ENCODE assay signal across 1 cellular context in genomic region chr14:31270196-31270772, GRCh38.
A peak's percentile ranks its signal among the peaks of the same experiment; 100 is the strongest.
TF ChIP-seq lines count a peak whose summit lies in the region.

No MANE protein-coding gene starts in this region.

TF ChIP-seq in HepG2, 621 proteins besides CTCF, POLR2A, EP300 and RAD21 (continued from another document and continues in another):
- peak; percentile 77 for TF ChIP-seq ZNF687 (CRISPR knock-in tag; IDR thresholded peaks at IDR 0.05)
- TF ChIP-seq ZNF792 (CRISPR knock-in tag; IDR thresholded peaks at IDR 0.05): 0 out of 2 replicates have a peak, but pooled peaks have one; percentile 3
- no peak for TF ChIP-seq ZBTB37 (CRISPR knock-in tag; IDR thresholded peaks at IDR 0.05)
- TF ChIP-seq MXD1 (CRISPR knock-in tag; IDR thresholded peaks at IDR 0.05): peak; percentile 71
- no peak for TF ChIP-seq ATF1 (CRISPR knock-in tag; IDR thresholded peaks at IDR 0.05)
- TF ChIP-seq ZNF17 (CRISPR knock-in tag; IDR thresholded peaks at IDR 0.05): no peak
- no peak for TF ChIP-seq ZNF274 (CRISPR knock-in tag; IDR thresholded peaks at IDR 0.05)
- TF ChIP-seq ZNF607 (CRISPR knock-in tag; IDR thresholded peaks at IDR 0.05; ENCODE audit: borderline replicate concordance): no peak
- no peak for TF ChIP-seq XBP1 (CRISPR knock-in tag; IDR thresholded peaks at IDR 0.05)
- no peak for TF ChIP-seq CREB1 (IDR thresholded peaks at IDR 0.05)
- no peak for TF ChIP-seq CREB1 (CRISPR knock-in tag; IDR thresholded peaks at IDR 0.05)
- TF ChIP-seq RFX3 (CRISPR knock-in tag; IDR thresholded peaks at IDR 0.05): no peak
- TF ChIP-seq RELA (CRISPR knock-in tag; IDR thresholded peaks at IDR 0.05): no peak
- peak; percentile 67 for TF ChIP-seq ZNF644 (CRISPR knock-in tag; IDR thresholded peaks at IDR 0.05; ENCODE audit: low read depth)
- TF ChIP-seq CREB3 (CRISPR knock-in tag; IDR thresholded peaks at IDR 0.05): no peak
- no peak for TF ChIP-seq ZNF512 (CRISPR knock-in tag; IDR thresholded peaks at IDR 0.05)
- TF ChIP-seq ZNF724P (CRISPR knock-in tag; IDR thresholded peaks at IDR 0.05; ENCODE audit: borderline replicate concordance): no peak
- TF ChIP-seq ZFYVE20 (CRISPR knock-in tag; IDR thresholded peaks at IDR 0.05; ENCODE audit: borderline replicate concordance, low read depth): no peak
- no peak for TF ChIP-seq ZNF142 (CRISPR knock-in tag; IDR thresholded peaks at IDR 0.05)
- TF ChIP-seq ZNF460 (CRISPR knock-in tag; IDR thresholded peaks at IDR 0.05; ENCODE audit: borderline replicate concordance): no peak
- no peak for TF ChIP-seq ZNF20 (CRISPR knock-in tag; IDR thresholded peaks at IDR 0.05)
- no peak for TF ChIP-seq ZNF382 (CRISPR knock-in tag; IDR thresholded peaks at IDR 0.05; ENCODE audit: borderline replicate concordance)
- TF ChIP-seq NCOA1 (CRISPR knock-in tag; IDR thresholded peaks at IDR 0.05): peak; percentile 82; the same call in 1 of the 2 replicates
- TF ChIP-seq GMEB2 (CRISPR knock-in tag; IDR thresholded peaks at IDR 0.05; ENCODE audit: low read depth): no peak
- no peak for TF ChIP-seq PHF20 (CRISPR knock-in tag; IDR thresholded peaks at IDR 0.05)
- no peak for TF ChIP-seq SP140L (CRISPR knock-in tag; IDR thresholded peaks at IDR 0.05; ENCODE audit: borderline replicate concordance)
- TF ChIP-seq SNAI1 (CRISPR knock-in tag; IDR thresholded peaks at IDR 0.05; ENCODE audit: borderline replicate concordance): no peak
- TF ChIP-seq KLF16 (CRISPR knock-in tag; IDR thresholded peaks at IDR 0.05): no peak
- TF ChIP-seq CBFB (CRISPR knock-in tag; IDR thresholded peaks at IDR 0.05): 0 out of 2 replicates have a peak, but pooled peaks have one; percentile 34
- TF ChIP-seq ATF7 (IDR thresholded peaks at IDR 0.05): peak; percentile 66
- TF ChIP-seq ATF7 (CRISPR knock-in tag; IDR thresholded peaks at IDR 0.05): peak; percentile 88; the same call in 1 of the 2 replicates
- TF ChIP-seq ZNF513 (CRISPR knock-in tag; conservative IDR thresholded peaks at IDR 0.05): no peak
- TF ChIP-seq RNF219 (CRISPR knock-in tag; IDR thresholded peaks at IDR 0.05): no peak
- no peak for TF ChIP-seq ZNF703 (CRISPR knock-in tag; IDR thresholded peaks at IDR 0.05; ENCODE audit: borderline replicate concordance)
- no peak for TF ChIP-seq KLF11 (CRISPR knock-in tag; IDR thresholded peaks at IDR 0.05)
- no peak for TF ChIP-seq SP5 (CRISPR knock-in tag; IDR thresholded peaks at IDR 0.05; ENCODE audit: borderline replicate concordance, low read depth)
- TF ChIP-seq STAG1 (CRISPR knock-in tag; IDR thresholded peaks at IDR 0.05): peak; percentile 75
- no peak for TF ChIP-seq SP2 (CRISPR knock-in tag; IDR thresholded peaks at IDR 0.05)
